ENCODE assay signal across 15 cellular contexts in the genomic region with DNA sequence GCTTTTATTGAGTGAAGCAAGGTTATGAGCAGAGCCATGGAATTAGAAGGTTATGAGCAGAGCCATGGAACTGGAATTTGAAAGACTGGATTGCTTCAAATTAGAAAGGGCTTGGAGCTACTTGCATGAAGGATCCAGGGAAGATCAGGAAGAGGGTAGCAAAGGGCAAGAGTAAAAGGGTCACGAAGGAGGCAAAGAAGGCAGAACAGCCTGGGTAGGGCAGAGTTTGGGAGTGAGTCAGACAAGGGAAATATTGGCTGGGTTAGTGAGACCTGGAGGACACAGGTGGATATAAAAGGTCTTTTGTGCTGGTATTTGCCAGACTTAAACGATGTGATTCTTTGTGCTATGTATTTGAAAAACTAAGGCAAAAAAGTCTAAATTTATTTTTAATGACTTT.
"Had no signal": no experiment of that assay in that cellular context is flagged by ENCODE, and none has a peak within 500 bp of the region (broad histone marks: within the 10 kb centered on the region; RNA-seq: fewer than 3 reads in every experiment).

No MANE protein-coding gene starts in this region.

- H3K9me3 ChIP-seq: right atrium auricular region, stomach had no signal

- H3K27ac ChIP-seq: epithelial cell of prostate, foreskin keratinocyte, hepatocyte, right atrium auricular region, stomach had no signal

- H3K4me2 ChIP-seq: hepatocyte had no signal

- H3K4me1 ChIP-seq: foreskin keratinocyte had no signal

- H3K79me2 ChIP-seq: hepatocyte had no signal

- DNase-seq: effector memory CD8-positive, alpha-beta T cell; foreskin keratinocyte; kidney; left cardiac atrium; left ventricle myocardium superior; natural killer cell; small intestine; stimulated activated CD4-positive, alpha-beta T cell treated with anti-CD3 and anti-CD28 coated beads, Interleukin-12 subunit alpha, Interleukin-12 subunit beta, amount 100 ng/mL, for 4 hours; stimulated activated naive CD4-positive, alpha-beta T cell; stomach; substantia nigra had no signal

- H3K4me3 ChIP-seq: hepatocyte, right atrium auricular region, stomach had no signal

- ATAC-seq: effector memory CD8-positive, alpha-beta T cell; foreskin keratinocyte; left cardiac atrium; left ventricle myocardium superior; natural killer cell had no signal

- H3K27me3 ChIP-seq: foreskin keratinocyte, right atrium auricular region had no signal

- H3K36me3 ChIP-seq: right atrium auricular region, stomach had no signal

- H2AFZ ChIP-seq: hepatocyte had no signal

- FAIRE-seq: kidney, small intestine, urothelium cell line had no signal
